ENCODE assay signal across 10 cellular contexts in genomic region chr12:131511803-131512564, GRCh38.
DNase-seq lines count a peak whose midpoint lies in the region; ATAC-seq and TF ChIP-seq lines count a peak whose summit lies in the region.
"Had no signal": no experiment of that assay in that cellular context is flagged by ENCODE, and none has a peak within 500 bp of the region (broad histone marks: within the 10 kb centered on the region; RNA-seq: fewer than 3 reads in every experiment).

No MANE protein-coding gene starts in this region.

- no peak for TF ChIP-seq EP300 in esophagus muscularis mucosa (IDR thresholded peaks at IDR 0.05)

- H3K27ac ChIP-seq in brain microvascular endothelial cell: no peak overlapping the region
- H3K27ac ChIP-seq in esophagus muscularis mucosa (replicated peaks in 1 of 4): no peak overlapping the region

- ATAC-seq in GM18867 (IDR thresholded peaks at IDR 0.05; ENCODE audit: unreplicated experiment): peak; percentile 21
- peak; percentile 13 for ATAC-seq in GM21717 (IDR thresholded peaks at IDR 0.05; ENCODE audit: unreplicated experiment)
- peak; percentile 10 for ATAC-seq in HG03442 (IDR thresholded peaks at IDR 0.05; ENCODE audit: unreplicated experiment)

- TF ChIP-seq CTCF in brain microvascular endothelial cell (IDR thresholded peaks at IDR 0.05; ENCODE audit: low read depth, low read length, missing control alignments): no peak
- TF ChIP-seq CTCF in esophagus muscularis mucosa (IDR thresholded peaks at IDR 0.05): no peak

- in situ Hi-C loops in brain microvascular endothelial cell (cut with HindIII; ENCODE audit: low pct_ligation_motif_present, low sequenced_read_pairs): no loop called here

- DNase-seq in germinal center (ENCODE audit: low spot score) (peak; percentile 49), NCI-H748 treated with DMSO at 0.1 percent for 48 hours (lab: John Stamatoyannopoulos, UW) (no peak), brain microvascular endothelial cell (no peak), esophagus muscularis mucosa (ENCODE audit: extremely low spot score) (no peak), T1000 (lab: John Stamatoyannopoulos, UW) (no peak)
- DNase-seq: activated gamma-delta T cell, NCI-H2029 had no signal

- no peak for TF ChIP-seq POLR2A in esophagus muscularis mucosa (IDR thresholded peaks at IDR 0.05; ENCODE audit: low read depth)

- WGBS in esophagus muscularis mucosa: 81% methylated on average over 11 of the region's 11 CpGs

- H3K36me3 ChIP-seq in brain microvascular endothelial cell (replicated peaks) (no peaks in the 10 kb centered on the region), esophagus muscularis mucosa (no peaks in the 10 kb centered on the region)

- H3K4me3 ChIP-seq in brain microvascular endothelial cell (ENCODE audit: low read depth, low read length) (no peak overlapping the region), esophagus muscularis mucosa (no peak overlapping the region)

- intact Hi-C loops in esophagus muscularis mucosa (cut with DNase I): no loop called here

- H3K4me1 ChIP-seq in esophagus muscularis mucosa: no peaks in the 10 kb centered on the region

- H3K9me3 ChIP-seq in esophagus muscularis mucosa: peaks cover 0 to 14% (median 7%) of the 10 kb centered on the region in 4 donors

- H3K27me3 ChIP-seq in brain microvascular endothelial cell (replicated peaks) (no peaks in the 10 kb centered on the region), esophagus muscularis mucosa (peaks cover 0 to 13% (median 0%) of the 10 kb centered on the region in 4 donors)
